ENCODE assay signal across 10 cellular contexts in genomic region chr1:234886081-234886874, GRCh38.
DNase-seq lines count a peak whose midpoint lies in the region; ATAC-seq and TF ChIP-seq lines count a peak whose summit lies in the region.
"Had no signal": no experiment of that assay in that cellular context is flagged by ENCODE, and none has a peak within 500 bp of the region (broad histone marks: within the 10 kb centered on the region; RNA-seq: fewer than 3 reads in every experiment).

No MANE protein-coding gene starts in this region.

- H2AFZ ChIP-seq in mesenchymal stem cell (ENCODE audit: low read depth, low read length), result no peak overlapping the region

- H2BK15ac ChIP-seq in mesenchymal stem cell (ENCODE audit: low read depth, poor library complexity, severe bottlenecking), result peak overlapping the region; percentile 77

- H3K23ac ChIP-seq in mesenchymal stem cell (ENCODE audit: low read length in 2 of 2), result no peak overlapping the region

- H2BK120ac ChIP-seq in mesenchymal stem cell (ENCODE audit: low read depth, low read length), result no peak overlapping the region

- no peak overlapping the region for H3K4me2 ChIP-seq in mesenchymal stem cell (ENCODE audit: low read length, poor library complexity, severe bottlenecking)

- no peak overlapping the region for H3K27ac Mint-ChIP-seq in chondrocyte (ENCODE audit: unreplicated experiment)
- H3K27ac Mint-ChIP-seq: stimulated activated naive B cell treated with anti-CD40 and anti-IgM and Interleukin-4, amounts not matched to agents 10 μg/mL and 1 μg/mL and 100 μg/mL, for 72 hours had no signal

- peak overlapping the region; percentile 45 for H4K91ac ChIP-seq in mesenchymal stem cell (ENCODE audit: low read length)

- peaks cover 2% of the 10 kb centered on the region for H3K9me3 Mint-ChIP-seq in chondrocyte (ENCODE audit: low read depth)

- H3K9me3 ChIP-seq in mesenchymal stem cell (ENCODE audit: control insufficient read depth, low read length) (peaks cover 3% of the 10 kb centered on the region), thoracic aorta (no peaks in the 10 kb centered on the region)

- H3K36me3 ChIP-seq in mesenchymal stem cell (ENCODE audit: control insufficient read depth in 1 of 2, insufficient read depth in 2 of 2, low read depth in 1 of 2, low read length in 2 of 2) (no peaks in the 10 kb centered on the region), thoracic aorta (no peaks in the 10 kb centered on the region)

- H3K4me3 ChIP-seq in NB4 (ENCODE audit: low read depth, low read length) (no peak overlapping the region), mesenchymal stem cell (ENCODE audit: insufficient read depth in 1 of 2, low read depth in 1 of 2, low read length in 2 of 2) (peak overlapping the region in 1 of 2 experiments; percentile 29), thoracic aorta (no peak overlapping the region)

- no peak overlapping the region for H3K14ac ChIP-seq in mesenchymal stem cell (ENCODE audit: low read length in 2 of 2)

- peak overlapping the region in 1 of 2 experiments; percentile 75 for H2BK12ac ChIP-seq in mesenchymal stem cell (ENCODE audit: low read length in 2 of 2)

- peaks cover 13% of the 10 kb centered on the region for H3K4me1 Mint-ChIP-seq in chondrocyte (ENCODE audit: low read depth)

- H3K79me1 ChIP-seq in mesenchymal stem cell (replicated peaks; ENCODE audit: low read length, poor library complexity, severe bottlenecking), result no peaks in the 10 kb centered on the region

- no peak for TF ChIP-seq POLR2A in NB4 (IDR thresholded peaks at IDR 0.05; ENCODE audit: extremely low read depth, insufficient read length)

- no peak for TF ChIP-seq CTCF in NB4 (IDR thresholded peaks at IDR 0.05; ENCODE audit: low read depth, low read length)
- TF ChIP-seq CTCF in chondrocyte (IDR thresholded peaks at IDR 0.05), result no peak
- no peak for TF ChIP-seq CTCF in thoracic aorta (IDR thresholded peaks at IDR 0.05)

- no peak overlapping the region for H2BK5ac ChIP-seq in mesenchymal stem cell (ENCODE audit: low read depth, low read length, poor library complexity, severe bottlenecking)

- H3K36me3 Mint-ChIP-seq in chondrocyte (ENCODE audit: low read depth), result no peaks in the 10 kb centered on the region

- H3K27me3 ChIP-seq in mesenchymal stem cell (ENCODE audit: control insufficient read depth in 1 of 2, insufficient read depth in 1 of 2, low read length in 2 of 2) (no peaks in the 10 kb centered on the region), thoracic aorta (replicated peaks; ENCODE audit: insufficient read depth) (no peaks in the 10 kb centered on the region)

- no peak overlapping the region for H3K4ac ChIP-seq in mesenchymal stem cell (ENCODE audit: low read depth in 1 of 2, low read length in 2 of 2)

- H3K27ac ChIP-seq in mesenchymal stem cell (ENCODE audit: low read length, poor library complexity, severe bottlenecking) (no peak overlapping the region), thoracic aorta (peak overlapping the region; percentile 55 to 76)

- H4K8ac ChIP-seq in mesenchymal stem cell (ENCODE audit: low read length), result no peak overlapping the region

- 80% methylated on average over 11 of the region's 11 CpGs for WGBS in mesenchymal stem cell

- DNase-seq in NB4 (ENCODE audit: low read depth) (peak; percentile 69), chondrocyte (ENCODE audit: low spot score) (peak; percentile 63), mesenchymal stem cell (no peak), thoracic aorta (ENCODE audit: low spot score) (no peak), cerebellar nuclear complex (lab: John Stamatoyannopoulos, UW) (no peak), iPS-NIHi11 (ENCODE audit: low spot score) (no peak), T-helper 1 cell (no peak)
- no peak for DNase-seq in stimulated activated naive CD4-positive, alpha-beta T cell treated with Interleukin-2 at 50 U/mL for 16 hours (lab: John Stamatoyannopoulos, UW)
- DNase-seq: hippocampal formation; stimulated activated naive B cell treated with anti-CD40 and anti-IgM and Interleukin-4, amounts not matched to agents 10 μg/mL and 1 μg/mL and 100 μg/mL, for 72 hours had no signal

- no peaks in the 10 kb centered on the region for H3K27me3 Mint-ChIP-seq in chondrocyte (ENCODE audit: low read depth)
- H3K27me3 Mint-ChIP-seq: stimulated activated naive B cell treated with anti-CD40 and anti-IgM and Interleukin-4, amounts not matched to agents 10 μg/mL and 1 μg/mL and 100 μg/mL, for 72 hours had no signal

- H3K9ac ChIP-seq in mesenchymal stem cell (ENCODE audit: low read length), result peak overlapping the region; percentile 41

- peak overlapping the region in 1 of 2 experiments; percentile 4 for H3K18ac ChIP-seq in mesenchymal stem cell (ENCODE audit: low read depth in 1 of 2, low read length in 2 of 2)

- ATAC-seq in thoracic aorta (ENCODE audit: insufficient number of reproducible peaks, low FRiP score, low read depth), result peak; percentile 34
- ATAC-seq: stimulated activated naive B cell treated with anti-CD40 and anti-IgM and Interleukin-4, amounts not matched to agents 10 μg/mL and 1 μg/mL and 100 μg/mL, for 72 hours had no signal

- no peak overlapping the region for H3K4me3 Mint-ChIP-seq in chondrocyte (ENCODE audit: unreplicated experiment)
- H3K4me3 Mint-ChIP-seq: stimulated activated naive B cell treated with anti-CD40 and anti-IgM and Interleukin-4, amounts not matched to agents 10 μg/mL and 1 μg/mL and 100 μg/mL, for 72 hours had no signal

- H3K4me1 ChIP-seq in mesenchymal stem cell (ENCODE audit: control insufficient read depth, insufficient read depth, low read depth, low read length) (peaks cover 3% of the 10 kb centered on the region), thoracic aorta (ENCODE audit: control insufficient read depth in 1 of 2, low read depth in 2 of 2) (peaks cover 17 to 32% of the 10 kb centered on the region in 2 donors)

- H2AK5ac ChIP-seq in mesenchymal stem cell (ENCODE audit: low read length, severe bottlenecking), result no peak overlapping the region

Comparison
In these comparisons a context has a peak if more than half of its experiments do, and no peak if none do; other contexts are left out.
1. DNase-seq: peak in NB4 (single experiment) and chondrocyte (single experiment); none in mesenchymal stem cell (single experiment), thoracic aorta (single experiment), cerebellar nuclear complex (0 of 2), iPS-NIHi11 (single experiment), stimulated activated naive CD4-positive, alpha-beta T cell treated with Interleukin-2 at 50 U/mL for 16 hours (single experiment) and T-helper 1 cell (0 of 5).